ENCODE assay signal across 8 cellular contexts in the genomic region with DNA sequence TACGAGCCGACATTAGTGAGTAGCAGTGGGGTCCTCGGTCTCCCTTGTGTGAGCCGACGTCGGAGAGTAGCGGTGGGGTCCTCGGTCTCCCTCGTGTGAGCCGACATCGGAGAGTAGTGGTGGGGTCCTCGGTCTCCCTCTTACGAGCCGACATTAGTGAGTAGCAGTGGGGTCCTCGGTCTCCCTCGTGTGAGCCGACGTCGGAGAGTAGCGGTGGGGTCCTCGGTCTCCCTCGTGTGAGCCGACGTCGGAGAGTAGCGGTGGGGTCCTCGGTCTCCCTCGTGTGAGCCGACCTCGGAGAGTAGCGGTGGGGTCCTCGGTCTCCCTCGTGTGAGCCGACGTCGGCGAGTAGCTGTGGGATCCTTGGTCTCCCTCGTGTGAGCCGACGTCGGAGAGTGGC. TPM values are rescaled to one million over a fixed set of nuclear protein-coding genes. Genes with fewer than 3 reads are reported as not detected.
DNase-seq lines count a peak whose midpoint lies in the region; ATAC-seq, FAIRE-seq and TF ChIP-seq lines count a peak whose summit lies in the region.
"Not testable (repeated sequence)": the region's sequence is repeated elsewhere in the genome, so short reads cannot be mapped to it uniquely, and the experiment has no call there.

No MANE protein-coding gene starts in this region.

- not testable (repeated sequence) for H4K20me1 ChIP-seq in K562 (replicated peaks; ENCODE audit: control insufficient read depth, insufficient read depth, low read length); endothelial cell of umbilical vein (replicated peaks; ENCODE audit: control insufficient read depth, extremely low read depth, insufficient read depth, low read length)
- H4K20me1 ChIP-seq in osteoblast (ENCODE audit: insufficient read depth, low read length) = peaks cover 53% of the 10 kb centered on the region

- H3K4me1 Mint-ChIP-seq in Calu3 (ENCODE audit: low read depth, unreplicated experiment) = not testable (repeated sequence)
- H3K4me1 Mint-ChIP-seq in activated T-helper 17 cell treated with anti-CD3 and anti-CD28 coated beads, Interleukin-2, amount 50 U/mL, for 72 hours = peaks cover 13% of the 10 kb centered on the region
- H3K4me1 Mint-ChIP-seq in effector memory CD8-positive, alpha-beta T cell (ENCODE audit: low read depth in 2 of 2) = peaks cover 19 to 33% of the 10 kb centered on the region in 2 donors
- peaks cover 15 to 43% of the 10 kb centered on the region in 2 donors for H3K4me1 Mint-ChIP-seq in natural killer cell treated with Interleukin-12 subunit alpha and Interleukin-12 subunit beta and Interleukin-15 and Interleukin-18, amount 100 ng/mL, for 72 hours (ENCODE audit: low read depth in 2 of 2)
- H3K4me1 Mint-ChIP-seq in stimulated activated effector memory CD8-positive, alpha-beta T cell treated with anti-CD3 and anti-CD28 coated beads, Interleukin-12 subunit alpha, Interleukin-12 subunit beta, amount 100 ng/mL, for 72 hours = peaks cover 48% of the 10 kb centered on the region

- CTCF ChIA-PET in Calu3 (lab: Charles Lee) = interaction anchor here (2.5 kb wide), 1 partner anchor 23 kb away, joined by 6 read pairs; no protein-coding TSS in a partner anchor
- CTCF ChIA-PET in K562 (lab: Yijun Ruan, JAX; ENCODE audit: low intra/inter-chr PET ratio) = not testable (repeated sequence)
- CTCF ChIA-PET in endothelial cell of umbilical vein (lab: Charles Lee) = interaction anchor here (0.6 to 1.8 kb wide), 4 partner anchors 46 to 77 kb away, joined by 3 to 7 read pairs (median 4); no protein-coding TSS in a partner anchor

- ATAC-seq in activated T-helper 17 cell treated with anti-CD3 and anti-CD28 coated beads, Interleukin-2, amount 50 U/mL, for 72 hours (replicated peaks); K562; effector memory CD8-positive, alpha-beta T cell (replicated peaks); natural killer cell treated with Interleukin-12 subunit alpha and Interleukin-12 subunit beta and Interleukin-15 and Interleukin-18, amount 100 ng/mL, for 72 hours; stimulated activated effector memory CD8-positive, alpha-beta T cell treated with anti-CD3 and anti-CD28 coated beads, Interleukin-12 subunit alpha, Interleukin-12 subunit beta, amount 100 ng/mL, for 72 hours: not testable (repeated sequence)

- TF ChIP-seq CTCF in Calu3 (IDR thresholded peaks at IDR 0.05; ENCODE audit: unreplicated experiment); K562 (IDR thresholded peaks at IDR 0.05 in 2 of 3, conservative IDR thresholded peaks at IDR 0.05 in 1 of 3; ENCODE audit: insufficient read depth in 2 of 3, low read depth in 1 of 3, low read length in 3 of 3); endothelial cell of umbilical vein (IDR thresholded peaks at IDR 0.05; ENCODE audit: extremely low read depth in 1 of 2, insufficient read depth in 1 of 2, low read depth in 1 of 2, low read length in 2 of 2); osteoblast (IDR thresholded peaks at IDR 0.05; ENCODE audit: extremely low read depth, low read depth, low read length): not testable (repeated sequence)

- dilution Hi-C loops in endothelial cell of umbilical vein (cut with MboI; ENCODE audit: extremely low pct_ligation_motif_present, low sequenced_read_pairs) = not testable (repeated sequence)

- not testable (repeated sequence) for FAIRE-seq in K562 (lab: Jason Lieb, UNC)
- FAIRE-seq in endothelial cell of umbilical vein (lab: Jason Lieb, UNC) = peak; percentile 61

- peaks cover 53% of the 10 kb centered on the region for H3K36me3 Mint-ChIP-seq in Calu3 (ENCODE audit: insufficient read depth, unreplicated experiment)
- peaks cover 75% of the 10 kb centered on the region for H3K36me3 Mint-ChIP-seq in activated T-helper 17 cell treated with anti-CD3 and anti-CD28 coated beads, Interleukin-2, amount 50 U/mL, for 72 hours (ENCODE audit: low read depth)
- peaks cover 46% of the 10 kb centered on the region for H3K36me3 Mint-ChIP-seq in effector memory CD8-positive, alpha-beta T cell (ENCODE audit: insufficient read depth)
- H3K36me3 Mint-ChIP-seq in natural killer cell treated with Interleukin-12 subunit alpha and Interleukin-12 subunit beta and Interleukin-15 and Interleukin-18, amount 100 ng/mL, for 72 hours = not testable (repeated sequence)
- peaks cover 54% of the 10 kb centered on the region for H3K36me3 Mint-ChIP-seq in stimulated activated effector memory CD8-positive, alpha-beta T cell treated with anti-CD3 and anti-CD28 coated beads, Interleukin-12 subunit alpha, Interleukin-12 subunit beta, amount 100 ng/mL, for 72 hours

- H3K36me3 ChIP-seq in K562 (ENCODE audit: control insufficient read depth, insufficient read depth, low read length) (peaks cover 48% of the 10 kb centered on the region; the same call in 2 of the 3 replicates), endothelial cell of umbilical vein (ENCODE audit: control insufficient read depth in 2 of 2, extremely low read depth in 1 of 2, insufficient read depth in 2 of 2, low read length in 2 of 2) (peaks cover 0 to 54% of the 10 kb centered on the region in 2 experiments), osteoblast (ENCODE audit: insufficient read depth, low read length) (peaks cover 21% of the 10 kb centered on the region)

- TF ChIP-seq EP300 in K562 (IDR thresholded peaks at IDR 0.05; ENCODE audit: low read length) = not testable (repeated sequence)

- POLR2A ChIA-PET in K562 (lab: Yijun Ruan, JAX); endothelial cell of umbilical vein (lab: Charles Lee): not testable (repeated sequence)

- 86% methylated on average over 22 of the region's 41 CpGs for WGBS in K562 (ENCODE audit: insufficient coverage, low coverage, missing lambda C conversion rate)

- not testable (repeated sequence) for BruUV-seq in Calu3 (replicated peaks; lab: Mats Ljungman, UMichigan); K562 (replicated peaks; lab: Mats Ljungman, UMichigan); endothelial cell of umbilical vein (replicated peaks; lab: Mats Ljungman, UMichigan)

- H3K9ac ChIP-seq in K562 (ENCODE audit: insufficient read depth in 1 of 2, low read depth in 2 of 2, low read length in 2 of 2); endothelial cell of umbilical vein (replicated peaks; ENCODE audit: extremely low read depth, insufficient read depth, low read length): not testable (repeated sequence)

- TF ChIP-seq RAD21 in K562 (CRISPR knock-in tag; conservative IDR thresholded peaks at IDR 0.05 in 1 of 2, IDR thresholded peaks at IDR 0.05 in 1 of 2) = not testable (repeated sequence)

- H3K9me1 ChIP-seq in K562 (ENCODE audit: control insufficient read depth, insufficient read depth, low read length); endothelial cell of umbilical vein (replicated peaks; ENCODE audit: control insufficient read depth, extremely low read depth, insufficient read depth, low read length): not testable (repeated sequence)

- not testable (repeated sequence) for TF ChIP-seq POLR2A in K562 (conservative IDR thresholded peaks at IDR 0.05); endothelial cell of umbilical vein (IDR thresholded peaks at IDR 0.05; ENCODE audit: low read depth, low read length)

- in situ Hi-C loops in K562 (cut with MboI) = not testable (repeated sequence)

- not testable (repeated sequence) for H3K4me2 ChIP-seq in K562 (ENCODE audit: insufficient read depth, low read length); endothelial cell of umbilical vein (ENCODE audit: insufficient read depth, low read length); osteoblast (ENCODE audit: insufficient read depth, low read length)

- H3K27me3 ChIP-seq in K562 (ENCODE audit: control insufficient read depth in 2 of 2, insufficient read depth in 2 of 2, low read length in 2 of 2); endothelial cell of umbilical vein (ENCODE audit: control insufficient read depth in 2 of 2, insufficient read depth in 2 of 2, low read length in 2 of 2); osteoblast (ENCODE audit: insufficient read depth, low read length): not testable (repeated sequence)

- H3K27ac Mint-ChIP-seq in Calu3 (ENCODE audit: unreplicated experiment) = peak overlapping the region; percentile 76
- H3K27ac Mint-ChIP-seq in activated T-helper 17 cell treated with anti-CD3 and anti-CD28 coated beads, Interleukin-2, amount 50 U/mL, for 72 hours = peak overlapping the region; percentile 13
- peak overlapping the region; percentile 56 to 91 for H3K27ac Mint-ChIP-seq in effector memory CD8-positive, alpha-beta T cell
- not testable (repeated sequence) for H3K27ac Mint-ChIP-seq in natural killer cell treated with Interleukin-12 subunit alpha and Interleukin-12 subunit beta and Interleukin-15 and Interleukin-18, amount 100 ng/mL, for 72 hours
- peak overlapping the region; percentile 84 for H3K27ac Mint-ChIP-seq in stimulated activated effector memory CD8-positive, alpha-beta T cell treated with anti-CD3 and anti-CD28 coated beads, Interleukin-12 subunit alpha, Interleukin-12 subunit beta, amount 100 ng/mL, for 72 hours

- not testable (repeated sequence) for H2AFZ ChIP-seq in K562 (ENCODE audit: low read depth, low read length); endothelial cell of umbilical vein (ENCODE audit: low read depth, low read length); osteoblast (ENCODE audit: low read length)

- not testable (repeated sequence) for H3K4me3 Mint-ChIP-seq in Calu3 (ENCODE audit: low read depth, unreplicated experiment); activated T-helper 17 cell treated with anti-CD3 and anti-CD28 coated beads, Interleukin-2, amount 50 U/mL, for 72 hours; effector memory CD8-positive, alpha-beta T cell; natural killer cell treated with Interleukin-12 subunit alpha and Interleukin-12 subunit beta and Interleukin-15 and Interleukin-18, amount 100 ng/mL, for 72 hours; stimulated activated effector memory CD8-positive, alpha-beta T cell treated with anti-CD3 and anti-CD28 coated beads, Interleukin-12 subunit alpha, Interleukin-12 subunit beta, amount 100 ng/mL, for 72 hours

- not testable (repeated sequence) for H3K27me3 Mint-ChIP-seq in Calu3 (ENCODE audit: unreplicated experiment); activated T-helper 17 cell treated with anti-CD3 and anti-CD28 coated beads, Interleukin-2, amount 50 U/mL, for 72 hours; effector memory CD8-positive, alpha-beta T cell; natural killer cell treated with Interleukin-12 subunit alpha and Interleukin-12 subunit beta and Interleukin-15 and Interleukin-18, amount 100 ng/mL, for 72 hours

- H3K9me3 Mint-ChIP-seq in Calu3 (ENCODE audit: low read depth, unreplicated experiment); activated T-helper 17 cell treated with anti-CD3 and anti-CD28 coated beads, Interleukin-2, amount 50 U/mL, for 72 hours; effector memory CD8-positive, alpha-beta T cell; natural killer cell treated with Interleukin-12 subunit alpha and Interleukin-12 subunit beta and Interleukin-15 and Interleukin-18, amount 100 ng/mL, for 72 hours; stimulated activated effector memory CD8-positive, alpha-beta T cell treated with anti-CD3 and anti-CD28 coated beads, Interleukin-12 subunit alpha, Interleukin-12 subunit beta, amount 100 ng/mL, for 72 hours: not testable (repeated sequence)

- not testable (repeated sequence) for H3K4me3 ChIP-seq in K562; endothelial cell of umbilical vein (replicated peaks in 1 of 3; ENCODE audit: insufficient read depth in 1 of 3, low read depth in 1 of 3, low read length in 3 of 3); osteoblast (ENCODE audit: insufficient read depth, low read length)

- H3K79me2 ChIP-seq in K562 (ENCODE audit: control insufficient read depth, insufficient read depth, low read length); endothelial cell of umbilical vein (ENCODE audit: control insufficient read depth, insufficient read depth, low read length): not testable (repeated sequence)
- peaks cover 19% of the 10 kb centered on the region for H3K79me2 ChIP-seq in osteoblast (ENCODE audit: insufficient read depth, low read length)

- not testable (repeated sequence) for H3K27ac ChIP-seq in K562 (ENCODE audit: extremely low read depth, low read depth, low read length); endothelial cell of umbilical vein (ENCODE audit: insufficient read depth, low read depth, low read length); osteoblast (ENCODE audit: low read depth, low read length)

- not testable (repeated sequence) for H3K9me3 ChIP-seq in K562 (replicated peaks; ENCODE audit: control insufficient read depth, insufficient read depth, low read depth, low read length); endothelial cell of umbilical vein (replicated peaks; ENCODE audit: control insufficient read depth, insufficient read depth, low read length); osteoblast (ENCODE audit: low read depth, low read length)

- peaks cover 0 to 42% of the 10 kb centered on the region in 2 experiments; a peak in 2 of 5 replicates for H3K4me1 ChIP-seq in K562 (replicated peaks in 1 of 2; ENCODE audit: control insufficient read depth in 2 of 2, insufficient read depth in 2 of 2, low read length in 2 of 2)
- H3K4me1 ChIP-seq in endothelial cell of umbilical vein (ENCODE audit: control insufficient read depth, extremely low read depth, insufficient read depth, low read length); osteoblast (ENCODE audit: insufficient read depth, low read length): not testable (repeated sequence)

- DNase-seq in Calu3; K562 (ENCODE audit: extremely low read depth in 1 of 4, low spot score in 3 of 4); effector memory CD8-positive, alpha-beta T cell; endothelial cell of umbilical vein (ENCODE audit: low read depth, low spot score); stimulated activated effector memory CD8-positive, alpha-beta T cell treated with anti-CD3 and anti-CD28 coated beads, Interleukin-12 subunit alpha, Interleukin-12 subunit beta, amount 100 ng/mL, for 72 hours (ENCODE audit: low spot score in 2 of 2): not testable (repeated sequence)
- DNase-seq in natural killer cell treated with Interleukin-12 subunit alpha and Interleukin-12 subunit beta and Interleukin-15 and Interleukin-18, amount 100 ng/mL, for 72 hours (ENCODE audit: low spot score) = peak; percentile 65
- peak; percentile 23 for DNase-seq in osteoblast (ENCODE audit: insufficient read length, low spot score, missing footprints)

- intact Hi-C loops in Calu3 (cut with micrococcal nuclease; ENCODE audit: unreplicated experiment); K562 (cut with micrococcal nuclease): not testable (repeated sequence)
- intact Hi-C loops in endothelial cell of umbilical vein (cut with micrococcal nuclease) = loop anchor here (5.0 kb wide), 1 partner anchor 128 kb away; no protein-coding TSS in a partner anchor

RNA-seq across cellular contexts. Expression of a gene that starts 49.7 kb away (rescaled TPM):
- 82.9 and 92.9 TPM in 2 replicates for total RNA-seq in Calu3 (2022)
- total RNA-seq in activated T-helper 17 cell treated with anti-CD3 and anti-CD28 coated beads, Interleukin-2, amount 50 U/mL, for 72 hours = 10 to 100 TPM; 69.1 to 76.2 TPM
- total RNA-seq in K562 (2011; cell fraction: chromatin; rRNA removed; ENCODE audit: low replicate concordance) = 125 and 255 TPM in 2 replicates
- 84.6 and 90.9 TPM in 2 replicates for total RNA-seq in K562 (2011; cell fraction: nucleolus; rRNA removed)
- total RNA-seq in K562 (2011; cell fraction: nucleoplasm; rRNA removed) = 84.5 and 112 TPM in 2 replicates
- 8.1 and 11.0 TPM in 2 replicates for total RNA-seq in K562 (2014; rRNA removed)
- 11.9 and 16.2 TPM in 2 replicates for total RNA-seq in K562 (2014; rRNA removed; fragmentation: Illumina TruSeq; extraction: Trizol)
- 19.8 and 22.8 TPM in 2 replicates for total RNA-seq in K562 (2015; rRNA removed; fragmentation: Illumina TruSeq; extraction: Trizol)
- 26.2 and 33.3 TPM in 2 replicates for total RNA-seq in K562 (2021)
- polyA plus RNA-seq in K562 (2011; rRNA removed) = 27.7 and 30.6 TPM in 2 replicates
- 20.2 and 29.9 TPM in 2 replicates for polyA plus RNA-seq in K562 (2011; cell fraction: cytosol; rRNA removed)
- 82.5 and 86.1 TPM in 2 replicates for polyA plus RNA-seq in K562 (2011; cell fraction: nucleus; rRNA removed)
- 31.2 and 48.0 TPM in 2 replicates for polyA plus RNA-seq in K562 (2012)
- polyA plus RNA-seq in K562 (2014; fragmentation: Illumina TruSeq; extraction: Trizol) = 29.5 and 41.7 TPM in 2 replicates
- polyA plus RNA-seq in K562 (2014; fragmentation: Nextera tagmentation; extraction: Ambion mirVana) = 1 to 10 TPM in 1 of 2 experiments, under 1 TPM in 1; 0.69 to 1.3 TPM
- 15.2 and 16.7 TPM in 2 replicates for polyA plus RNA-seq in K562 (2014; rRNA removed)
- 21.8 and 29.8 TPM in 2 replicates for polyA minus RNA-seq in K562 (2011; rRNA and poly(A)+ RNA removed)
- polyA minus RNA-seq in K562 (2011; cell fraction: cytosol; rRNA and poly(A)+ RNA removed) = 76.6 and 78.5 TPM in 2 replicates
- 26.1 and 39.5 TPM in 2 replicates for polyA minus RNA-seq in K562 (2011; cell fraction: nucleus; rRNA and poly(A)+ RNA removed)
- 92.5 and 92.6 TPM in 2 replicates for total RNA-seq in endothelial cell of umbilical vein
- 89.5 and 109 TPM in 2 replicates for polyA plus RNA-seq in endothelial cell of umbilical vein
- 59.7 and 67.5 TPM in 2 replicates for polyA plus RNA-seq in endothelial cell of umbilical vein (2011; cell fraction: cytosol; rRNA removed)
- 207 and 227 TPM in 2 replicates for polyA plus RNA-seq in endothelial cell of umbilical vein (2011; cell fraction: nucleus; rRNA removed)
- 60.5 and 72.6 TPM in 2 replicates for polyA plus RNA-seq in endothelial cell of umbilical vein (2012)
- 91.0 and 107 TPM in 2 replicates for polyA minus RNA-seq in endothelial cell of umbilical vein
- 42.9 TPM for polyA minus RNA-seq in endothelial cell of umbilical vein (2011; cell fraction: cytosol; rRNA and poly(A)+ RNA removed)
- 99.5 and 108 TPM in 2 replicates for polyA minus RNA-seq in endothelial cell of umbilical vein (2011; cell fraction: nucleus; rRNA and poly(A)+ RNA removed)
- total RNA-seq in natural killer cell treated with Interleukin-12 subunit alpha and Interleukin-12 subunit beta and Interleukin-15 and Interleukin-18, amount 100 ng/mL, for 72 hours = 10 to 100 TPM; 51.6 to 75.1 TPM
- 48.0 and 50.7 TPM in 2 replicates for total RNA-seq in osteoblast
